In the genomic region with DNA sequence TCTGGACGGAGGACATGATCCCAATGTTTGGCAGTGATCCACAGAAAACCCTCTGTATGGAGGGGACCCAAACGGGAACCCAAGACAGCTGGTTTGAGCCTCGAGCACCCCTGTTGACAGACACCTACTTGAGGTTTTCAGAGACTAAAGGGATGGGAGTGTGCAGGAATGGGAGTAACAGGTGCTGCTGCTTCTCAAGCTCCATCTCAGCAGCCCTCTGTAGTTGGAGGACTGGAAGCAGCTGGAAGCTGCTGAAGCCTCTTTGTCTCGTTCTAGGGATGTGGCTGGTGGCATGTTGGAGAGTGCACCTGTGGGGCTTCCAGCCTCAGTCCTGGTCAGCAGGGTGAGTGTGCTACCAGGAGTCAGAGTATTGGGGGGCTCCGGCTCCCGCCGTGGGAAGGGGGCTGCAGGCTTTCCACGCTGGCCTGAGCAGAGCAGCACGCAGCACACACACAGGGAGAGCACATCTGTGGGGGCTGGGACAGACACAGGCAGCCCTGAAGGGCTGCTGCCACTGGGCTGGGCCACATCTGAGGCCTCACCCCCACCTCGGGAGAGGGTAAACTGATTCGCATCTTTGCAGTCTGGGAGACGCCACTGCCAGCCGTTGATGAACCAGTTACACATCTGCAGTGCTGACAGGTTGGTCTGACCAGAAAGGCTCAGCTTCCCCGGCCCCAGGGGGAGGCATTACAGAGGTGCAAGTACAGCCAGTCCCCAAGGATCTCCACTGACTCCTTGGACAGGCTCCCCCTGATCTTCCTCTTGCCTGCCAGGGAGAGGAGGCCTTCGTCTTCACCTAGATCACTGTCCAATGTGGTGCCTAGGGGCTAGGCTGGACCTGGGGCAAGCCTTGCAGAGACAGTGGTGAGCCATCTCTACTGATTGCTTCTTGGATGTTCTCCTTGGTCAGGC, we compare ENCODE assay signal across 16 cellular contexts. TPM values are rescaled to one million over a fixed set of nuclear protein-coding genes. Genes with fewer than 3 reads are reported as not detected.
A peak's percentile ranks its signal among the peaks of the same experiment; 100 is the strongest.
DNase-seq lines count a peak whose midpoint lies in the region; ATAC-seq, FAIRE-seq and TF ChIP-seq lines count a peak whose summit lies in the region.
"Had no signal": no experiment of that assay in that cellular context is flagged by ENCODE, and none has a peak within 500 bp of the region (broad histone marks: within the 10 kb centered on the region; RNA-seq: fewer than 3 reads in every experiment).

No MANE protein-coding gene starts in this region.

- H3K4me3 ChIP-seq in HepG2 (replicated peaks in 1 of 3; ENCODE audit: insufficient read depth in 1 of 3, low read depth in 2 of 3, low read length in 3 of 3), result no peak overlapping the region

- no peaks in the 10 kb centered on the region for H3K9me3 ChIP-seq in HepG2 (ENCODE audit: low read length)
- H3K9me3 ChIP-seq: BE2C had no signal

- H3K9me3 Mint-ChIP-seq in natural killer cell treated with Interleukin-12 subunit alpha and Interleukin-12 subunit beta and Interleukin-15 and Interleukin-18, amount 100 ng/mL, for 72 hours, result no peaks in the 10 kb centered on the region
- no peaks in the 10 kb centered on the region for H3K9me3 Mint-ChIP-seq in natural killer cell
- H3K9me3 Mint-ChIP-seq: central memory CD8-positive, alpha-beta T cell; T-helper 1 cell treated with Interleukin-12 subunit alpha and Interleukin-12 subunit beta and Interleukin-4 antibody, amounts not matched to agents 30 μg/mL and 1 μg/mL, for 36 hours had no signal

- no peak overlapping the region for H3K27ac Mint-ChIP-seq in natural killer cell treated with Interleukin-12 subunit alpha and Interleukin-12 subunit beta and Interleukin-15 and Interleukin-18, amount 100 ng/mL, for 72 hours
- peak overlapping the region in 1 of 2 donors; percentile 38 for H3K27ac Mint-ChIP-seq in natural killer cell
- H3K27ac Mint-ChIP-seq: T-helper 1 cell treated with Interleukin-12 subunit alpha and Interleukin-12 subunit beta and Interleukin-4 antibody, amounts not matched to agents 30 μg/mL and 1 μg/mL, for 36 hours had no signal

- no peaks in the 10 kb centered on the region for H3K36me3 Mint-ChIP-seq in natural killer cell treated with Interleukin-12 subunit alpha and Interleukin-12 subunit beta and Interleukin-15 and Interleukin-18, amount 100 ng/mL, for 72 hours
- no peaks in the 10 kb centered on the region for H3K36me3 Mint-ChIP-seq in natural killer cell

- H3K4me1 ChIP-seq in HepG2 (ENCODE audit: insufficient read depth, low read length), result peaks cover 9% of the 10 kb centered on the region; the same call in 1 of the 2 replicates
- H3K4me1 ChIP-seq: BE2C had no signal

- H3K27me3 ChIP-seq in HepG2 (ENCODE audit: control insufficient read depth in 1 of 2, insufficient read depth in 2 of 2, low read length in 2 of 2), result no peaks in the 10 kb centered on the region
- H3K27me3 ChIP-seq: BE2C had no signal

- no peaks in the 10 kb centered on the region for H3K27me3 Mint-ChIP-seq in natural killer cell treated with Interleukin-12 subunit alpha and Interleukin-12 subunit beta and Interleukin-15 and Interleukin-18, amount 100 ng/mL, for 72 hours
- no peaks in the 10 kb centered on the region for H3K27me3 Mint-ChIP-seq in natural killer cell (ENCODE audit: low read depth in 2 of 2)
- H3K27me3 Mint-ChIP-seq: central memory CD8-positive, alpha-beta T cell; IgD-negative memory B cell had no signal

- intact Hi-C loops in natural killer cell (cut with micrococcal nuclease), result no loop called here
- intact Hi-C loops in HepG2 (cut with micrococcal nuclease; ENCODE audit: unreplicated experiment), result no loop called here

- in situ Hi-C loops in HepG2 (cut with HindIII; ENCODE audit: extremely low pct_ligation_motif_present, low pct_unique_long_range_greater_than_20kb), result no loop called here

- no peak for TF ChIP-seq RAD21 in HepG2 (CRISPR knock-in tag; IDR thresholded peaks at IDR 0.05)

- no peak for DNase-seq in natural killer cell treated with Interleukin-12 subunit alpha and Interleukin-12 subunit beta and Interleukin-15 and Interleukin-18, amount 100 ng/mL, for 72 hours (ENCODE audit: low spot score)
- DNase-seq in natural killer cell (no peak), RWPE1 (ENCODE audit: low spot score) (no peak), HepG2 (ENCODE audit: low spot score) (no peak), RCC 7860 (ENCODE audit: low spot score) (no peak), NCI-H146 treated with DMSO at 0.1 percent for 48 hours (lab: John Stamatoyannopoulos, UW; ENCODE audit: unreplicated experiment) (no peak)
- DNase-seq: BE2C; DMS153; effector CD4-positive, alpha-beta T cell; NCI-H2107 had no signal

- H3K79me2 ChIP-seq in HepG2 (ENCODE audit: insufficient read depth, low read length), result no peaks in the 10 kb centered on the region

- no peak overlapping the region for H3K9ac ChIP-seq in HepG2 (ENCODE audit: insufficient read depth, low read depth, low read length)

- no peaks in the 10 kb centered on the region for H4K20me1 ChIP-seq in HepG2 (ENCODE audit: insufficient read depth, low read length)

- no peak for FAIRE-seq in HepG2 (lab: Jason Lieb, UNC)
- no peak for FAIRE-seq in RCC 7860 (lab: Jason Lieb, UNC)
- FAIRE-seq: keratinocyte had no signal

- H3K4me3 Mint-ChIP-seq in natural killer cell treated with Interleukin-12 subunit alpha and Interleukin-12 subunit beta and Interleukin-15 and Interleukin-18, amount 100 ng/mL, for 72 hours, result no peak overlapping the region
- H3K4me3 Mint-ChIP-seq in natural killer cell, result no peak overlapping the region
- H3K4me3 Mint-ChIP-seq: central memory CD8-positive, alpha-beta T cell; T-helper 1 cell treated with Interleukin-12 subunit alpha and Interleukin-12 subunit beta and Interleukin-4 antibody, amounts not matched to agents 30 μg/mL and 1 μg/mL, for 36 hours had no signal

- no peak for TF ChIP-seq POLR2A in HepG2 (IDR thresholded peaks at IDR 0.05; ENCODE audit: insufficient read depth in 1 of 2, low read depth in 2 of 2, low read length in 2 of 2)

- TF ChIP-seq EP300 in HepG2 (IDR thresholded peaks at IDR 0.05; ENCODE audit: low read depth in 2 of 2, low read length in 2 of 2) (no peak), HepG2 (CRISPR knock-in tag; IDR thresholded peaks at IDR 0.05; ENCODE audit: borderline replicate concordance) (no peak)

- peaks cover 8% of the 10 kb centered on the region in 2 donors for H3K4me1 Mint-ChIP-seq in natural killer cell treated with Interleukin-12 subunit alpha and Interleukin-12 subunit beta and Interleukin-15 and Interleukin-18, amount 100 ng/mL, for 72 hours (ENCODE audit: low read depth in 2 of 2)
- peaks cover 13% of the 10 kb centered on the region in 2 donors for H3K4me1 Mint-ChIP-seq in natural killer cell

- H3K27ac ChIP-seq in RWPE1, result peak overlapping the region; percentile 30
- H3K27ac ChIP-seq in HepG2 (ENCODE audit: extremely low read length, insufficient read depth, low read length), result no peak overlapping the region

- TF ChIP-seq CTCF in natural killer cell (IDR thresholded peaks at IDR 0.05) (no peak), RWPE1 (conservative IDR thresholded peaks at IDR 0.05; ENCODE audit: low read depth) (no peak), HepG2 (CRISPR knock-in tag; IDR thresholded peaks at IDR 0.05) (no peak)

- H3K4me2 ChIP-seq in HepG2 (ENCODE audit: low read depth, low read length), result no peak overlapping the region

- no peak overlapping the region for H2AFZ ChIP-seq in HepG2 (ENCODE audit: low read length)

- CTCF ChIA-PET in RWPE1 (lab: Yijun Ruan, JAX), result no interaction called here
- CTCF ChIA-PET in HepG2 (lab: Yijun Ruan, JAX; ENCODE audit: low intra/inter-chr PET ratio, low total read pairs), result no interaction called here

- no TSS peak for BruUV-seq in HepG2 (replicated peaks; lab: Mats Ljungman, UMichigan)

- no peaks in the 10 kb centered on the region for H3K36me3 ChIP-seq in HepG2 (replicated peaks in 1 of 2; ENCODE audit: control insufficient read depth in 1 of 2, insufficient read depth in 2 of 2, low read length in 2 of 2)

- 69% methylated on average over 5 of the region's 15 CpGs for WGBS in HepG2 (ENCODE audit: low lambda C conversion rate)

- POLR2A ChIA-PET in RWPE1 (lab: Yijun Ruan, JAX; ENCODE audit: low non-redundant PET) (no interaction called here), HepG2 (lab: Yijun Ruan, JAX) (interaction anchor here (0.9 kb wide), 1 partner anchor 20 kb away, joined by 3 read pairs; no protein-coding TSS in a partner anchor)

- ATAC-seq in natural killer cell treated with Interleukin-12 subunit alpha and Interleukin-12 subunit beta and Interleukin-15 and Interleukin-18, amount 100 ng/mL, for 72 hours, result peak; percentile 34 to 52
- no peak for ATAC-seq in natural killer cell
- peak; percentile 39 for ATAC-seq in HepG2
- ATAC-seq in HG02981 (IDR thresholded peaks at IDR 0.05; ENCODE audit: unreplicated experiment), result no peak
- ATAC-seq: sciatic nerve had no signal

RNA-seq across cellular contexts. Expression of gene ADSS2, which starts 56.6 kb away (rescaled TPM):
- total RNA-seq in natural killer cell treated with Interleukin-12 subunit alpha and Interleukin-12 subunit beta and Interleukin-15 and Interleukin-18, amount 100 ng/mL, for 72 hours, result 10 to 100 TPM; 45.0 to 51.0 TPM
- total RNA-seq in natural killer cell (10 to 100 TPM; 49.2 to 67.9 (median 54.8) TPM), HepG2 (2016; rRNA removed; fragmentation: Illumina TruSeq; extraction: Trizol) (43.4 and 63.3 TPM in 2 replicates)
- 11.6 and 14.5 TPM in 2 replicates for total RNA-seq in HepG2 (2016; cell fraction: cytosol; rRNA removed; fragmentation: Illumina TruSeq; extraction: Trizol; ENCODE audit: low read depth)
- 47.0 and 64.0 TPM in 2 replicates for total RNA-seq in HepG2 (2016; cell fraction: insoluble cytoplasmic fraction; rRNA removed; fragmentation: Illumina TruSeq; extraction: Trizol)
- 23.6 and 26.8 TPM in 2 replicates for total RNA-seq in HepG2 (2016; cell fraction: membrane; rRNA removed; fragmentation: Illumina TruSeq; extraction: Trizol)
- total RNA-seq in HepG2 (2016; cell fraction: nucleus; rRNA removed; fragmentation: Illumina TruSeq; extraction: Trizol), result 27.5 and 30.7 TPM in 2 replicates
- 11.7 and 15.1 TPM in 2 replicates for polyA plus RNA-seq in HepG2 (2011; rRNA removed)
- 7.7 and 10.1 TPM in 2 replicates for polyA plus RNA-seq in HepG2 (2011; cell fraction: cytosol; rRNA removed)
- polyA plus RNA-seq in HepG2 (2011; cell fraction: nucleus; rRNA removed), result 5.4 and 8.1 TPM in 2 replicates
- 21.7 and 29.2 TPM in 2 replicates for polyA plus RNA-seq in HepG2 (2012)
- 5.4 and 6.0 TPM in 2 replicates for polyA plus RNA-seq in HepG2 (2016; cell fraction: cytosol; fragmentation: Illumina TruSeq; extraction: Trizol; ENCODE audit: low read depth)
- polyA plus RNA-seq in HepG2 (2016; cell fraction: insoluble cytoplasmic fraction; fragmentation: Illumina TruSeq; extraction: Trizol; ENCODE audit: low read depth), result 54.5 and 59.4 TPM in 2 replicates
- polyA plus RNA-seq in HepG2 (2016; cell fraction: membrane; fragmentation: Illumina TruSeq; extraction: Trizol; ENCODE audit: low read depth), result 12.4 and 14.9 TPM in 2 replicates
- 30.0 and 30.6 TPM in 2 replicates for polyA plus RNA-seq in HepG2 (2016; cell fraction: nucleus; fragmentation: Illumina TruSeq; extraction: Trizol; ENCODE audit: insufficient read depth, low read depth)
- 6.8 and 9.4 TPM in 2 replicates for polyA minus RNA-seq in HepG2 (2011; rRNA and poly(A)+ RNA removed; ENCODE audit: low replicate concordance)
- polyA minus RNA-seq in HepG2 (2011; cell fraction: cytosol; rRNA and poly(A)+ RNA removed), result 14.9 and 15.1 TPM in 2 replicates
- polyA minus RNA-seq in HepG2 (2011; cell fraction: nucleus; rRNA and poly(A)+ RNA removed), result 27.2 and 30.6 TPM in 2 replicates

Comparison
In these comparisons a context has a peak if more than half of its experiments do, and no peak if none do; other contexts are left out.
1. ATAC-seq: peak in natural killer cell treated with Interleukin-12 subunit alpha and Interleukin-12 subunit beta and Interleukin-15 and Interleukin-18, amount 100 ng/mL, for 72 hours (2 of 2) and HepG2 (single experiment); none in natural killer cell (0 of 3) and HG02981 (single experiment).